In genomic region chr1:81299892-81300291, GRCh38 we compare ENCODE assay signal across 5 cellular contexts.
"Had no signal": no experiment of that assay in that cellular context is flagged by ENCODE, and none has a peak within 500 bp of the region (broad histone marks: within the 10 kb centered on the region; RNA-seq: fewer than 3 reads in every experiment).

No MANE protein-coding gene starts in this region.

- H3K9ac ChIP-seq: KMS-11 had no signal

- FAIRE-seq: HTR-8/SVneo had no signal

- H3K4me2 ChIP-seq: KMS-11 had no signal

- H3K27ac ChIP-seq: HL-60, KMS-11 had no signal

- DNase-seq: KBM-7, KG1 had no signal
